9 cellular contexts compared by ENCODE assay signal in the genomic region with DNA sequence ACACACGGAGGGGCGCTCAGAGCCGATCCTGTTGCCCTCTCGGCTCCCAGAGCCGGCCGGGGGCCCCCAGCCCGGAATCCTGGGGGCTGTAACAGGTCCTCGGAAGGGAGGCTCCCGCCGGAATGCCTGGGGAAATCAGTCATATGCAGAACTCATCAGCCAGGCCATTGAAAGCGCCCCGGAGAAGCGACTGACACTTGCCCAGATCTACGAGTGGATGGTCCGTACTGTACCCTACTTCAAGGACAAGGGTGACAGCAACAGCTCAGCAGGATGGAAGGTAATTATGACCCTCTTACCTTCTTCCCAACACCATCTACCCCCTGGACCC. TPM values are rescaled to one million over a fixed set of nuclear protein-coding genes. Genes with fewer than 3 reads are reported as not detected.
DNase-seq lines count a peak whose midpoint lies in the region; ATAC-seq, FAIRE-seq and TF ChIP-seq lines count a peak whose summit lies in the region.
"Had no signal": no experiment of that assay in that cellular context is flagged by ENCODE, and none has a peak within 500 bp of the region (broad histone marks: within the 10 kb centered on the region; RNA-seq: fewer than 3 reads in every experiment).

No MANE protein-coding gene starts in this region.

- DNase-seq in CD14-positive monocyte (ENCODE audit: low spot score), result no peak
- no peak for DNase-seq in NT2/D1 (ENCODE audit: low read depth, low spot score)
- no peak for DNase-seq in endothelial cell of umbilical vein (ENCODE audit: low read depth, low spot score)
- DNase-seq in NCI-H345 treated with DMSO at 0.1 percent for 48 hours (lab: John Stamatoyannopoulos, UW; ENCODE audit: unreplicated experiment), result no peak
- no peak for DNase-seq in occipital lobe (lab: John Stamatoyannopoulos, UW)
- no peak for DNase-seq in activated CD8-positive, alpha-beta memory T cell treated with anti-CD3 and anti-CD28 coated beads for 24 hours

- H3K79me2 ChIP-seq in endothelial cell of umbilical vein (ENCODE audit: control insufficient read depth, insufficient read depth, low read length), result no peaks in the 10 kb centered on the region

- H3K4me2 ChIP-seq in endothelial cell of umbilical vein (ENCODE audit: insufficient read depth, low read length), result peak overlapping the region; percentile 82

- no peak overlapping the region for H3K27ac ChIP-seq in endothelial cell of umbilical vein (ENCODE audit: insufficient read depth, low read depth, low read length)

- H3K9me3 ChIP-seq in NT2/D1 (ENCODE audit: insufficient read depth, low read length) (no peaks in the 10 kb centered on the region), endothelial cell of umbilical vein (replicated peaks; ENCODE audit: control insufficient read depth, insufficient read depth, low read length) (no peaks in the 10 kb centered on the region), neuron (ENCODE audit: low read length) (no peaks in the 10 kb centered on the region)

- peak overlapping the region in 1 of 7 donors; percentile 93 for H3K27ac Mint-ChIP-seq in CD14-positive monocyte

- H3K4me3 ChIP-seq in NT2/D1 (ENCODE audit: insufficient read length, low read depth) (peak overlapping the region; percentile 74), endothelial cell of umbilical vein (replicated peaks in 1 of 3; ENCODE audit: insufficient read depth in 1 of 3, low read depth in 1 of 3, low read length in 3 of 3) (peak overlapping the region; percentile 28 to 67 (median 45)), neuron (ENCODE audit: low read length) (peak overlapping the region; percentile 59)

- peaks cover 0 to 21% (median 5%) of the 10 kb centered on the region in 3 donors for H3K27me3 Mint-ChIP-seq in CD14-positive monocyte (ENCODE audit: low read depth in 3 of 3)

- H3K9me3 Mint-ChIP-seq in CD14-positive monocyte, result peaks cover 0 to 6% (median 0%) of the 10 kb centered on the region in 7 donors

- TF ChIP-seq CTCF in CD14-positive monocyte (IDR thresholded peaks at IDR 0.05) (no peak), endothelial cell of umbilical vein (IDR thresholded peaks at IDR 0.05; ENCODE audit: extremely low read depth in 1 of 2, insufficient read depth in 1 of 2, low read depth in 1 of 2, low read length in 2 of 2) (no peak)

- H3K36me3 ChIP-seq in NT2/D1 (ENCODE audit: insufficient read depth, insufficient read length, low read length), result peaks cover 7% of the 10 kb centered on the region
- H3K36me3 ChIP-seq in endothelial cell of umbilical vein (ENCODE audit: control insufficient read depth in 2 of 2, extremely low read depth in 1 of 2, insufficient read depth in 2 of 2, low read length in 2 of 2), result no peaks in the 10 kb centered on the region
- H3K36me3 ChIP-seq in neuron (ENCODE audit: insufficient read depth, low read length), result no peaks in the 10 kb centered on the region

- H3K36me3 Mint-ChIP-seq in CD14-positive monocyte, result peaks cover 13 to 18% of the 10 kb centered on the region in 2 donors

- ATAC-seq in HG03571 (IDR thresholded peaks at IDR 0.05; ENCODE audit: unreplicated experiment), result no peak

- H4K20me1 ChIP-seq in endothelial cell of umbilical vein (replicated peaks; ENCODE audit: control insufficient read depth, extremely low read depth, insufficient read depth, low read length), result no peaks in the 10 kb centered on the region

- dilution Hi-C loops in endothelial cell of umbilical vein (cut with MboI; ENCODE audit: extremely low pct_ligation_motif_present, low sequenced_read_pairs), result no loop called here

- H3K9me1 ChIP-seq in endothelial cell of umbilical vein (replicated peaks; ENCODE audit: control insufficient read depth, extremely low read depth, insufficient read depth, low read length), result no peaks in the 10 kb centered on the region

- H3K4me3 Mint-ChIP-seq in CD14-positive monocyte, result peak overlapping the region; percentile 92 to 98

- intact Hi-C loops in CD14-positive monocyte (cut with micrococcal nuclease), result loop anchor here (5.0 to 10.0 kb wide), 2 partner anchors 78 to 86 kb away; no protein-coding TSS in a partner anchor
- intact Hi-C loops in endothelial cell of umbilical vein (cut with micrococcal nuclease), result loop anchor here (1.0 kb wide), 1 partner anchor 28 kb away; the partner anchor contains the start of gene SNX12

- H3K27me3 ChIP-seq in NT2/D1 (ENCODE audit: insufficient read depth, insufficient read length) (peaks cover 11% of the 10 kb centered on the region), endothelial cell of umbilical vein (ENCODE audit: control insufficient read depth in 2 of 2, insufficient read depth in 2 of 2, low read length in 2 of 2) (peaks cover 0 to 1% of the 10 kb centered on the region in 2 experiments), neuron (ENCODE audit: insufficient read depth, low read length) (no peaks in the 10 kb centered on the region)

- no TSS peak for BruUV-seq in endothelial cell of umbilical vein (replicated peaks; lab: Mats Ljungman, UMichigan)

- H3K4me1 ChIP-seq in NT2/D1 (ENCODE audit: insufficient read depth, insufficient read length) (peaks cover 21% of the 10 kb centered on the region), endothelial cell of umbilical vein (ENCODE audit: control insufficient read depth, extremely low read depth, insufficient read depth, low read length) (peaks cover 6% of the 10 kb centered on the region), neuron (ENCODE audit: insufficient read depth, low read length) (no peaks in the 10 kb centered on the region)

- no peak for TF ChIP-seq POLR2A in endothelial cell of umbilical vein (IDR thresholded peaks at IDR 0.05; ENCODE audit: low read depth, low read length)

- FAIRE-seq in endothelial cell of umbilical vein (lab: Jason Lieb, UNC), result peak; percentile 52

- H3K4me1 Mint-ChIP-seq in CD14-positive monocyte, result peaks cover 20% of the 10 kb centered on the region

- H3K9ac ChIP-seq in NT2/D1 (ENCODE audit: insufficient read length, low read depth), result peak overlapping the region; percentile 88
- no peak overlapping the region for H3K9ac ChIP-seq in endothelial cell of umbilical vein (replicated peaks; ENCODE audit: extremely low read depth, insufficient read depth, low read length)

- H2AFZ ChIP-seq in endothelial cell of umbilical vein (ENCODE audit: low read depth, low read length) (peak overlapping the region; percentile 90), neuron (ENCODE audit: low read depth, low read length) (peak overlapping the region; percentile 39)

- CTCF ChIA-PET in endothelial cell of umbilical vein (lab: Charles Lee), result no interaction called here

- POLR2A ChIA-PET in endothelial cell of umbilical vein (lab: Charles Lee), result no interaction called here

RNA-seq across cellular contexts. Expression of gene FOXO4, which starts 1.0 kb away (rescaled TPM):
- polyA plus RNA-seq in CD14-positive monocyte (1 to 10 TPM; 1.4 to 1.5 TPM), endothelial cell of umbilical vein (4.7 and 5.6 TPM in 2 replicates)
- total RNA-seq in endothelial cell of umbilical vein (10.6 and 11.0 TPM in 2 replicates), occipital lobe (5.8 TPM)
- 2.7 and 3.5 TPM in 2 replicates for polyA plus RNA-seq in endothelial cell of umbilical vein (2011; cell fraction: cytosol; rRNA removed)
- 2.9 and 4.4 TPM in 2 replicates for polyA plus RNA-seq in endothelial cell of umbilical vein (2011; cell fraction: nucleus; rRNA removed)
- polyA plus RNA-seq in endothelial cell of umbilical vein (2012), result 3.1 and 4.4 TPM in 2 replicates
- polyA minus RNA-seq in endothelial cell of umbilical vein, result 2.9 and 4.8 TPM in 2 replicates
- 16.4 TPM for polyA minus RNA-seq in endothelial cell of umbilical vein (2011; cell fraction: cytosol; rRNA and poly(A)+ RNA removed)
- polyA minus RNA-seq in endothelial cell of umbilical vein (2011; cell fraction: nucleus; rRNA and poly(A)+ RNA removed), result 1.7 and 2.5 TPM in 2 replicates

RNA-seq across cellular contexts. Expression of gene CXorf65, which starts 9.9 kb away (rescaled TPM):
- polyA plus RNA-seq in CD14-positive monocyte (not detected), endothelial cell of umbilical vein (not detected in 2 replicates)
- total RNA-seq in endothelial cell of umbilical vein (not detected in 2 replicates), occipital lobe (not detected)
- not detected in 2 replicates for polyA plus RNA-seq in endothelial cell of umbilical vein (2011; cell fraction: cytosol; rRNA removed)
- polyA plus RNA-seq in endothelial cell of umbilical vein (2011; cell fraction: nucleus; rRNA removed), result not detected in 2 replicates
- polyA plus RNA-seq in endothelial cell of umbilical vein (2012), result not detected in 2 replicates
- not detected in 2 replicates for polyA minus RNA-seq in endothelial cell of umbilical vein
- not detected for polyA minus RNA-seq in endothelial cell of umbilical vein (2011; cell fraction: cytosol; rRNA and poly(A)+ RNA removed)
- polyA minus RNA-seq in endothelial cell of umbilical vein (2011; cell fraction: nucleus; rRNA and poly(A)+ RNA removed), result not detected in 2 replicates
- total RNA-seq: posterior vena cava had no signal

RNA-seq across cellular contexts. Expression of gene IL2RG, which starts 14.7 kb away (rescaled TPM):
- polyA plus RNA-seq in CD14-positive monocyte (10 to 100 TPM; 48.3 to 94.5 TPM), endothelial cell of umbilical vein (0.07 TPM in 1 of 2 replicates, not detected in the other)
- total RNA-seq in endothelial cell of umbilical vein (not detected in 2 replicates), occipital lobe (not detected)
- polyA plus RNA-seq in endothelial cell of umbilical vein (2011; cell fraction: cytosol; rRNA removed), result not detected in 2 replicates
- not detected in 2 replicates for polyA plus RNA-seq in endothelial cell of umbilical vein (2011; cell fraction: nucleus; rRNA removed)
- polyA plus RNA-seq in endothelial cell of umbilical vein (2012), result not detected in 2 replicates
- polyA minus RNA-seq in endothelial cell of umbilical vein, result 2.5 TPM in 1 of 2 replicates, not detected in the other
- not detected for polyA minus RNA-seq in endothelial cell of umbilical vein (2011; cell fraction: cytosol; rRNA and poly(A)+ RNA removed)
- polyA minus RNA-seq in endothelial cell of umbilical vein (2011; cell fraction: nucleus; rRNA and poly(A)+ RNA removed), result not detected in 2 replicates

RNA-seq across cellular contexts. Expression of gene MED12, which starts 21.7 kb away (rescaled TPM):
- polyA plus RNA-seq in CD14-positive monocyte (1 to 10 TPM; 2.4 to 5.0 TPM), endothelial cell of umbilical vein (27.4 and 28.1 TPM in 2 replicates)
- total RNA-seq in endothelial cell of umbilical vein (61.4 and 65.3 TPM in 2 replicates), occipital lobe (24.6 TPM)
- 17.7 and 19.2 TPM in 2 replicates for polyA plus RNA-seq in endothelial cell of umbilical vein (2011; cell fraction: cytosol; rRNA removed)
- 88.6 and 113 TPM in 2 replicates for polyA plus RNA-seq in endothelial cell of umbilical vein (2011; cell fraction: nucleus; rRNA removed)
- polyA plus RNA-seq in endothelial cell of umbilical vein (2012), result 28.6 and 35.5 TPM in 2 replicates
- polyA minus RNA-seq in endothelial cell of umbilical vein, result 123 and 148 TPM in 2 replicates
- 26.2 TPM for polyA minus RNA-seq in endothelial cell of umbilical vein (2011; cell fraction: cytosol; rRNA and poly(A)+ RNA removed)
- 101 and 112 TPM in 2 replicates for polyA minus RNA-seq in endothelial cell of umbilical vein (2011; cell fraction: nucleus; rRNA and poly(A)+ RNA removed)

RNA-seq across cellular contexts. Expression of gene SNX12, which starts 28.5 kb away (rescaled TPM):
- polyA plus RNA-seq in CD14-positive monocyte (1 to 10 TPM; 4.2 to 5.0 TPM), endothelial cell of umbilical vein (79.8 and 85.4 TPM in 2 replicates)
- total RNA-seq in endothelial cell of umbilical vein (85.5 and 90.6 TPM in 2 replicates), occipital lobe (72.4 TPM)
- 72.3 and 75.0 TPM in 2 replicates for polyA plus RNA-seq in endothelial cell of umbilical vein (2011; cell fraction: cytosol; rRNA removed)
- 30.1 and 31.9 TPM in 2 replicates for polyA plus RNA-seq in endothelial cell of umbilical vein (2011; cell fraction: nucleus; rRNA removed)
- 67.7 and 73.5 TPM in 2 replicates for polyA plus RNA-seq in endothelial cell of umbilical vein (2012)
- 94.8 and 103 TPM in 2 replicates for polyA minus RNA-seq in endothelial cell of umbilical vein
- polyA minus RNA-seq in endothelial cell of umbilical vein (2011; cell fraction: cytosol; rRNA and poly(A)+ RNA removed), result 71.5 TPM
- 14.3 and 15.2 TPM in 2 replicates for polyA minus RNA-seq in endothelial cell of umbilical vein (2011; cell fraction: nucleus; rRNA and poly(A)+ RNA removed)
